23 cellular contexts compared by ENCODE assay signal in genomic region chr9:77829440-77829839, GRCh38.
"Had no signal": no experiment of that assay in that cellular context is flagged by ENCODE, and none has a peak within 500 bp of the region (broad histone marks: within the 10 kb centered on the region; RNA-seq: fewer than 3 reads in every experiment).

No MANE protein-coding gene starts in this region.

- H3K27ac ChIP-seq: epithelial cell of prostate, esophagus muscularis mucosa, gastroesophageal sphincter, hepatocyte, right atrium auricular region, testis, tibial nerve, upper lobe of right lung, vagina had no signal

- H3K4me3 Mint-ChIP-seq: dendritic cell treated with granulocyte-macrophage colony-stimulating factor and Interleukin-4, amounts not matched to agents 40 ng/mL and 50 ng/mL, for 4 days; effector memory CD8-positive, alpha-beta T cell; naive thymus-derived CD8-positive, alpha-beta T cell; stimulated activated naive B cell treated with anti-CD40 and anti-IgM and Interleukin-4, amounts not matched to agents 10 μg/mL and 1 μg/mL and 100 μg/mL, for 72 hours; stimulated activated naive CD8-positive, alpha-beta T cell treated with anti-CD3 and anti-CD28 coated beads, Interleukin-15, amount 100 ng/mL, for 72 hours had no signal

- H3K36me3 ChIP-seq: esophagus muscularis mucosa, gastroesophageal sphincter, right atrium auricular region, tibial nerve, upper lobe of right lung, vagina had no signal

- H2AFZ ChIP-seq: hepatocyte had no signal

- H3K4me3 ChIP-seq: esophagus muscularis mucosa, gastroesophageal sphincter, hepatocyte, right atrium auricular region, testis, tibial nerve, upper lobe of right lung, vagina had no signal

- H3K27me3 ChIP-seq: esophagus muscularis mucosa, gastroesophageal sphincter, hepatocyte, right atrium auricular region, testis, tibial nerve, upper lobe of right lung, vagina had no signal

- H3K27ac Mint-ChIP-seq: dendritic cell treated with granulocyte-macrophage colony-stimulating factor and Interleukin-4, amounts not matched to agents 40 ng/mL and 50 ng/mL, for 4 days; effector memory CD8-positive, alpha-beta T cell; stimulated activated naive B cell treated with anti-CD40 and anti-IgM and Interleukin-4, amounts not matched to agents 10 μg/mL and 1 μg/mL and 100 μg/mL, for 72 hours had no signal

- H3K9me3 Mint-ChIP-seq: dendritic cell treated with granulocyte-macrophage colony-stimulating factor and Interleukin-4, amounts not matched to agents 40 ng/mL and 50 ng/mL, for 4 days; effector memory CD8-positive, alpha-beta T cell; naive thymus-derived CD8-positive, alpha-beta T cell; stimulated activated naive B cell treated with anti-CD40 and anti-IgM and Interleukin-4, amounts not matched to agents 10 μg/mL and 1 μg/mL and 100 μg/mL, for 72 hours; stimulated activated naive CD8-positive, alpha-beta T cell treated with anti-CD3 and anti-CD28 coated beads, Interleukin-15, amount 100 ng/mL, for 72 hours had no signal

- H3K9me3 ChIP-seq: esophagus muscularis mucosa, gastroesophageal sphincter, right atrium auricular region, testis, tibial nerve, upper lobe of right lung, vagina had no signal

- H3K4me2 ChIP-seq: hepatocyte had no signal

- DNase-seq: effector memory CD8-positive, alpha-beta T cell; foreskin fibroblast; glutamatergic neuron; kidney; left cardiac atrium; mesendoderm; naive thymus-derived CD8-positive, alpha-beta T cell; posterior cingulate gyrus; stimulated activated CD4-positive, alpha-beta T cell treated with anti-CD3 and anti-CD28 coated beads, Interleukin-15, amount 100 ng/mL, for 24 hours; stimulated activated CD4-positive, alpha-beta T cell treated with anti-CD3 and anti-CD28 coated beads, Interleukin-1b, Interleukin-23, amount 100 ng/mL, for 48 hours; stimulated activated CD4-positive, alpha-beta T cell treated with anti-CD3 and anti-CD28 coated beads, Interleukin-4, amount 100 ng/mL, for 24 hours; stimulated activated naive B cell treated with anti-CD40 and anti-IgM and Interleukin-4, amounts not matched to agents 10 μg/mL and 1 μg/mL and 100 μg/mL, for 72 hours; stimulated activated naive CD8-positive, alpha-beta T cell treated with anti-CD3 and anti-CD28 coated beads, Interleukin-15, amount 100 ng/mL, for 72 hours; testis; upper lobe of right lung had no signal

- H3K36me3 Mint-ChIP-seq: stimulated activated naive B cell treated with anti-CD40 and anti-IgM and Interleukin-4, amounts not matched to agents 10 μg/mL and 1 μg/mL and 100 μg/mL, for 72 hours had no signal

- ATAC-seq: effector memory CD8-positive, alpha-beta T cell; gastroesophageal sphincter; naive thymus-derived CD8-positive, alpha-beta T cell; stimulated activated naive B cell treated with anti-CD40 and anti-IgM and Interleukin-4, amounts not matched to agents 10 μg/mL and 1 μg/mL and 100 μg/mL, for 72 hours; stimulated activated naive CD8-positive, alpha-beta T cell treated with anti-CD3 and anti-CD28 coated beads, Interleukin-15, amount 100 ng/mL, for 72 hours; upper lobe of right lung had no signal

- H3K27me3 Mint-ChIP-seq: dendritic cell treated with granulocyte-macrophage colony-stimulating factor and Interleukin-4, amounts not matched to agents 40 ng/mL and 50 ng/mL, for 4 days; effector memory CD8-positive, alpha-beta T cell; naive thymus-derived CD8-positive, alpha-beta T cell; stimulated activated naive B cell treated with anti-CD40 and anti-IgM and Interleukin-4, amounts not matched to agents 10 μg/mL and 1 μg/mL and 100 μg/mL, for 72 hours; stimulated activated naive CD8-positive, alpha-beta T cell treated with anti-CD3 and anti-CD28 coated beads, Interleukin-15, amount 100 ng/mL, for 72 hours had no signal
